In genomic region chr9:93812410-93812668, GRCh38 we compare ENCODE assay signal across 25 cellular contexts.
"Had no signal": no experiment of that assay in that cellular context is flagged by ENCODE, and none has a peak within 500 bp of the region (broad histone marks: within the 10 kb centered on the region; RNA-seq: fewer than 3 reads in every experiment).

No MANE protein-coding gene starts in this region.

- H3K4me2 ChIP-seq: neural progenitor cell had no signal

- H3K4me1 Mint-ChIP-seq: immature natural killer cell; stimulated activated memory B cell treated with anti-CD40 and anti-IgM and Interleukin-4, amounts not matched to agents 10 μg/mL and 1 μg/mL and 100 μg/mL, for 72 hours had no signal

- H3K27ac ChIP-seq: epithelial cell of prostate, esophagus squamous epithelium, left ventricle myocardium inferior, lower lobe of right lung, neural progenitor cell, pancreas, prostate gland, right lobe of liver, spleen, tibial artery, uterus had no signal

- H3K27ac Mint-ChIP-seq: dendritic cell treated with granulocyte-macrophage colony-stimulating factor and Interleukin-4, amounts not matched to agents 40 ng/mL and 50 ng/mL, for 4 days; effector memory CD8-positive, alpha-beta T cell; immature natural killer cell; natural killer cell treated with Interleukin-12 subunit alpha and Interleukin-12 subunit beta and Interleukin-15 and Interleukin-18, amount 100 ng/mL, for 72 hours; neural progenitor cell; stimulated activated memory B cell treated with anti-CD40 and anti-IgM and Interleukin-4, amounts not matched to agents 10 μg/mL and 1 μg/mL and 100 μg/mL, for 72 hours; stimulated activated naive CD8-positive, alpha-beta T cell treated with anti-CD3 and anti-CD28 coated beads, Interleukin-15, Interleukin-2, amounts not matched to agents 100 ng/mL and 50 ng/mL, for 24 hours had no signal

- H3K4me3 ChIP-seq: esophagus squamous epithelium, left ventricle myocardium inferior, lower lobe of right lung, neural progenitor cell, pancreas, prostate gland, right lobe of liver, spleen, tibial artery, upper lobe of left lung, uterus had no signal

- DNase-seq: effector memory CD8-positive, alpha-beta T cell; esophagus squamous epithelium; foreskin fibroblast; immature natural killer cell; left ventricle myocardium inferior; lower lobe of right lung; mesenchymal stem cell; midbrain; occipital lobe; pancreas; stimulated activated CD4-positive, alpha-beta T cell treated with anti-CD3 and anti-CD28 coated beads, Interleukin-15, amount 100 ng/mL, for 24 hours; stimulated activated CD4-positive, alpha-beta T cell treated with anti-CD3 and anti-CD28 coated beads, Interleukin-1b, Interleukin-23, amount 100 ng/mL, for 48 hours; stimulated activated CD4-positive, alpha-beta T cell treated with anti-CD3 and anti-CD28 coated beads, Interleukin-4, amount 100 ng/mL, for 24 hours; tibial artery; uterus had no signal

- H3K4me1 ChIP-seq: esophagus squamous epithelium, left ventricle myocardium inferior, lower lobe of right lung, pancreas, prostate gland, right lobe of liver, spleen, tibial artery, upper lobe of left lung, uterus had no signal

- H3K9me3 ChIP-seq: esophagus squamous epithelium, left ventricle myocardium inferior, lower lobe of right lung, pancreas, prostate gland, right lobe of liver, tibial artery, uterus had no signal

- H3K27me3 ChIP-seq: pancreas, right lobe of liver, upper lobe of left lung, uterus had no signal

- H2AFZ ChIP-seq: neural progenitor cell had no signal

- H3K36me3 Mint-ChIP-seq: immature natural killer cell; natural killer cell treated with Interleukin-12 subunit alpha and Interleukin-12 subunit beta and Interleukin-15 and Interleukin-18, amount 100 ng/mL, for 72 hours; neural progenitor cell; stimulated activated memory B cell treated with anti-CD40 and anti-IgM and Interleukin-4, amounts not matched to agents 10 μg/mL and 1 μg/mL and 100 μg/mL, for 72 hours had no signal

- ATAC-seq: effector memory CD8-positive, alpha-beta T cell; natural killer cell treated with Interleukin-12 subunit alpha and Interleukin-12 subunit beta and Interleukin-15 and Interleukin-18, amount 100 ng/mL, for 72 hours; pancreas; right lobe of liver; stimulated activated memory B cell treated with anti-CD40 and anti-IgM and Interleukin-4, amounts not matched to agents 10 μg/mL and 1 μg/mL and 100 μg/mL, for 72 hours had no signal

- H3K9ac ChIP-seq: neural progenitor cell had no signal

- H3K36me3 ChIP-seq: esophagus squamous epithelium, left ventricle myocardium inferior, lower lobe of right lung, neural progenitor cell, pancreas, prostate gland, right lobe of liver, spleen, tibial artery, upper lobe of left lung, uterus had no signal

- H3K9me3 Mint-ChIP-seq: dendritic cell treated with granulocyte-macrophage colony-stimulating factor and Interleukin-4, amounts not matched to agents 40 ng/mL and 50 ng/mL, for 4 days; effector memory CD8-positive, alpha-beta T cell; immature natural killer cell; natural killer cell treated with Interleukin-12 subunit alpha and Interleukin-12 subunit beta and Interleukin-15 and Interleukin-18, amount 100 ng/mL, for 72 hours; neural progenitor cell; stimulated activated memory B cell treated with anti-CD40 and anti-IgM and Interleukin-4, amounts not matched to agents 10 μg/mL and 1 μg/mL and 100 μg/mL, for 72 hours; stimulated activated naive CD8-positive, alpha-beta T cell treated with anti-CD3 and anti-CD28 coated beads, Interleukin-15, Interleukin-2, amounts not matched to agents 100 ng/mL and 50 ng/mL, for 24 hours had no signal

- H3K4me3 Mint-ChIP-seq: dendritic cell treated with granulocyte-macrophage colony-stimulating factor and Interleukin-4, amounts not matched to agents 40 ng/mL and 50 ng/mL, for 4 days; effector memory CD8-positive, alpha-beta T cell; immature natural killer cell; natural killer cell treated with Interleukin-12 subunit alpha and Interleukin-12 subunit beta and Interleukin-15 and Interleukin-18, amount 100 ng/mL, for 72 hours; neural progenitor cell; stimulated activated memory B cell treated with anti-CD40 and anti-IgM and Interleukin-4, amounts not matched to agents 10 μg/mL and 1 μg/mL and 100 μg/mL, for 72 hours; stimulated activated naive CD8-positive, alpha-beta T cell treated with anti-CD3 and anti-CD28 coated beads, Interleukin-15, Interleukin-2, amounts not matched to agents 100 ng/mL and 50 ng/mL, for 24 hours had no signal
